Comparison of ENCODE assay signal across 1 cellular context in the genomic region with DNA sequence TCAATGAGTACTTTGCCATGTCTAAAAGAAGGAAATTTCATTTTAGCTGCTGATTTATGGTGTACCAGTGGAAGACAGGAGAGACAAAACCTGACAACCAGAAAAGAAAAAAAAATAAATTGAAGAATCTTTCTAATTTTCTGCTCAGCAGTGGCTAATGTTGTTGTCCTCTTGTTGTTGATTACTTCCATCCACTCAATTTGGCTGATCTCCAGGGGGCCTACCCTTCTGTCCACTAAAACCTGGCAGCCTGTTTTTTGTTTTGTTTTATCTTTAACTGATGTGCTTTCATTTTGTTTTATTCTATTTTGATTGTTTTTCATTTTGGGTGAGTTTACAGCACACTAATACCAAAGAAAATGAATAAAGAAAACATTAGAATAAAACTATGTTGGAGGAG.
TF ChIP-seq lines count a peak whose summit lies in the region.

No MANE protein-coding gene starts in this region.

TF ChIP-seq in endothelial cell of umbilical vein, 7 proteins besides CTCF, POLR2A, EP300 and RAD21:
- TF ChIP-seq FOS (IDR thresholded peaks at IDR 0.05; ENCODE audit: borderline replicate concordance, insufficient read depth, low read length) (no peak), GATA2 (IDR thresholded peaks at IDR 0.05; ENCODE audit: insufficient read depth, insufficient read length, low read depth, low read length) (no peak), EZH2 (IDR thresholded peaks at IDR 0.05; ENCODE audit: borderline replicate concordance, low read depth, low read length, severe bottlenecking) (no peak), MYC (IDR thresholded peaks at IDR 0.05; ENCODE audit: low read depth, low read length) (no peak), POLR2AphosphoS5 (IDR thresholded peaks at IDR 0.05; ENCODE audit: insufficient read depth, low read depth, low read length) (no peak), JUN (IDR thresholded peaks at IDR 0.05; ENCODE audit: borderline replicate concordance, insufficient read depth, insufficient read length, low read depth) (no peak)
- TF ChIP-seq, protein P1, sequence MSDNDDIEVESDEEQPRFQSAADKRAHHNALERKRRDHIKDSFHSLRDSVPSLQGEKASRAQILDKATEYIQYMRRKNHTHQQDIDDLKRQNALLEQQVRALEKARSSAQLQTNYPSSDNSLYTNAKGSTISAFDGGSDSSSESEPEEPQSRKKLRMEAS (IDR thresholded peaks at IDR 0.05; ENCODE audit: insufficient read depth, insufficient read length): no peak
